7 cellular contexts compared by ENCODE assay signal in genomic region chr12:42285431-42285830, GRCh38.
"Had no signal": no experiment of that assay in that cellular context is flagged by ENCODE, and none has a peak within 500 bp of the region (broad histone marks: within the 10 kb centered on the region; RNA-seq: fewer than 3 reads in every experiment).

No MANE protein-coding gene starts in this region.

- H3K9ac ChIP-seq: KMS-11 had no signal

- DNase-seq: KBM-7, KG1 had no signal

- ATAC-seq: HepG2, K562 had no signal

- FAIRE-seq: HepG2, HTR-8/SVneo, K562 had no signal

- H3K4me2 ChIP-seq: KMS-11 had no signal

- H3K27ac ChIP-seq: HL-60, KMS-11 had no signal

- H3K4me3 ChIP-seq: K562 had no signal
